ENCODE assay signal across 1 cellular context in the genomic region with DNA sequence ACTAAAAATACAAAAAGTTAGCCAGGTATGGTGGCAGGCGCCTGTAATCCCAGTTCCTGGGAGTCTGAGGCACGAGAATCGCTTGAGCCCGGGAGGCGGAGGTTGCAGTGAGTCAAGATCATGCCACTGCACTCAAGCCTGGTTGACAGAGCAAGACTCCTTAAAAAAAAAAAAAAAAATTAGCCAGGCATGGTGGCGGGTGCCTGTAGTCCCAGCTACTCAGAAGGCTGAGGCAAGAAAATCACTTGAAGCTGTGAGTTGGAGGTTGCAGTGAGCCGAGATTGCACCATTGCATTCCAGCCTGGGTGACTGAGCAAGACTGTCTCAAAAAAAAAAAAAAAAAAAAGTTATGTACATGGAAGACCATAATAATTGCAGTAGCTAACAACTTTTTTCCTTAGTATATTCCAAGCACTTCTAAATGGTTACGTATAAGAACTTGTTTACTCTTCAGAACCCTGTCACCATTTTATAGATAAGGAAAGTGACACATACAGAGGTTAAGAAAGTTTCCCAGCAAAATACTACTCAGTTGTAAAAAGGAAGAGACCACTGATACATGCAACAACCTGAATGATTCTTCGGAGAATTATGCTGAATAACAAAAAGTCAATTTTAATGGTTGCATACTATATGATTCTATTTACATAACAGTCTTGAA.
A peak's percentile ranks its signal among the peaks of the same experiment; 100 is the strongest.
TF ChIP-seq lines count a peak whose summit lies in the region.

No MANE protein-coding gene starts in this region.

TF ChIP-seq in HepG2, 621 proteins besides CTCF, POLR2A, EP300 and RAD21:
- TF ChIP-seq, protein P1, sequence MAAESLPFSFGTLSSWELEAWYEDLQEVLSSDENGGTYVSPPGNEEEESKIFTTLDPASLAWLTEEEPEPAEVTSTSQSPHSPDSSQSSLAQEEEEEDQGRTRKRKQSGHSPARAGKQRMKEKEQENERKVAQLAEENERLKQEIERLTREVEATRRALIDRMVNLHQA (CRISPR knock-in tag; IDR thresholded peaks at IDR 0.05), result no peak
- no peak for TF ChIP-seq ZNF557 (CRISPR knock-in tag; IDR thresholded peaks at IDR 0.05)
- TF ChIP-seq, protein P2, sequence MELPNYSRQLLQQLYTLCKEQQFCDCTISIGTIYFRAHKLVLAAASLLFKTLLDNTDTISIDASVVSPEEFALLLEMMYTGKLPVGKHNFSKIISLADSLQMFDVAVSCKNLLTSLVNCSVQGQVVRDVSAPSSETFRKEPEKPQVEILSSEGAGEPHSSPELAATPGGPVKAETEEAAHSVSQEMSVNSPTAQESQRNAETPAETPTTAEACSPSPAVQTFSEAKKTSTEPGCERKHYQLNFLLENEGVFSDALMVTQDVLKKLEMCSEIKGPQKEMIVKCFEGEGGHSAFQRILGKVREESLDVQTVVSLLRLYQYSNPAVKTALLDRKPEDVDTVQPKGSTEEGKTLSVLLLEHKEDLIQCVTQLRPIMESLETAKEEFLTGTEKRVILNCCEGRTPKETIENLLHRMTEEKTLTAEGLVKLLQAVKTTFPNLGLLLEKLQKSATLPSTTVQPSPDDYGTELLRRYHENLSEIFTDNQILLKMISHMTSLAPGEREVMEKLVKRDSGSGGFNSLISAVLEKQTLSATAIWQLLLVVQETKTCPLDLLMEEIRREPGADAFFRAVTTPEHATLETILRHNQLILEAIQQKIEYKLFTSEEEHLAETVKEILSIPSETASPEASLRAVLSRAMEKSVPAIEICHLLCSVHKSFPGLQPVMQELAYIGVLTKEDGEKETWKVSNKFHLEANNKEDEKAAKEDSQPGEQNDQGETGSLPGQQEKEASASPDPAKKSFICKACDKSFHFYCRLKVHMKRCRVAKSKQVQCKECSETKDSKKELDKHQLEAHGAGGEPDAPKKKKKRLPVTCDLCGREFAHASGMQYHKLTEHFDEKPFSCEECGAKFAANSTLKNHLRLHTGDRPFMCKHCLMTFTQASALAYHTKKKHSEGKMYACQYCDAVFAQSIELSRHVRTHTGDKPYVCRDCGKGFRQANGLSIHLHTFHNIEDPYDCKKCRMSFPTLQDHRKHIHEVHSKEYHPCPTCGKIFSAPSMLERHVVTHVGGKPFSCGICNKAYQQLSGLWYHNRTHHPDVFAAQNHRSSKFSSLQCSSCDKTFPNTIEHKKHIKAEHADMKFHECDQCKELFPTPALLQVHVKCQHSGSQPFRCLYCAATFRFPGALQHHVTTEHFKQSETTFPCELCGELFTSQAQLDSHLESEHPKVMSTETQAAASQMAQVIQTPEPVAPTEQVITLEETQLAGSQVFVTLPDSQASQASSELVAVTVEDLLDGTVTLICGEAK (IDR thresholded peaks at IDR 0.05), result no peak
- TF ChIP-seq, protein P2 (CRISPR knock-in tag; IDR thresholded peaks at IDR 0.05), result no peak
- no peak for TF ChIP-seq ARNT (IDR thresholded peaks at IDR 0.05)
- TF ChIP-seq, protein P3, sequence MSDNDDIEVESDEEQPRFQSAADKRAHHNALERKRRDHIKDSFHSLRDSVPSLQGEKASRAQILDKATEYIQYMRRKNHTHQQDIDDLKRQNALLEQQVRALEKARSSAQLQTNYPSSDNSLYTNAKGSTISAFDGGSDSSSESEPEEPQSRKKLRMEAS (IDR thresholded peaks at IDR 0.05), result no peak
- TF ChIP-seq, protein P4, sequence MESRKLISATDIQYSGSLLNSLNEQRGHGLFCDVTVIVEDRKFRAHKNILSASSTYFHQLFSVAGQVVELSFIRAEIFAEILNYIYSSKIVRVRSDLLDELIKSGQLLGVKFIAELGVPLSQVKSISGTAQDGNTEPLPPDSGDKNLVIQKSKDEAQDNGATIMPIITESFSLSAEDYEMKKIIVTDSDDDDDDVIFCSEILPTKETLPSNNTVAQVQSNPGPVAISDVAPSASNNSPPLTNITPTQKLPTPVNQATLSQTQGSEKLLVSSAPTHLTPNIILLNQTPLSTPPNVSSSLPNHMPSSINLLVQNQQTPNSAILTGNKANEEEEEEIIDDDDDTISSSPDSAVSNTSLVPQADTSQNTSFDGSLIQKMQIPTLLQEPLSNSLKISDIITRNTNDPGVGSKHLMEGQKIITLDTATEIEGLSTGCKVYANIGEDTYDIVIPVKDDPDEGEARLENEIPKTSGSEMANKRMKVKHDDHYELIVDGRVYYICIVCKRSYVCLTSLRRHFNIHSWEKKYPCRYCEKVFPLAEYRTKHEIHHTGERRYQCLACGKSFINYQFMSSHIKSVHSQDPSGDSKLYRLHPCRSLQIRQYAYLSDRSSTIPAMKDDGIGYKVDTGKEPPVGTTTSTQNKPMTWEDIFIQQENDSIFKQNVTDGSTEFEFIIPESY (CRISPR knock-in tag; IDR thresholded peaks at IDR 0.05), result 0 out of 2 replicates have a peak, but pooled peaks have one; percentile 0
